In genomic region chr7:49089717-49090116, GRCh38 we compare ENCODE assay signal across 29 cellular contexts.
"Had no signal": no experiment of that assay in that cellular context is flagged by ENCODE, and none has a peak within 500 bp of the region (broad histone marks: within the 10 kb centered on the region; RNA-seq: fewer than 3 reads in every experiment).

No MANE protein-coding gene starts in this region.

- H3K36me3 Mint-ChIP-seq: activated naive CD8-positive, alpha-beta T cell; stimulated activated effector memory CD8-positive, alpha-beta T cell treated with anti-CD3 and anti-CD28 coated beads, Interleukin-12 subunit alpha, Interleukin-12 subunit beta, amount 100 ng/mL, for 72 hours had no signal

- H3K27me3 ChIP-seq: gastroesophageal sphincter, hepatocyte, ovary, sigmoid colon had no signal

- H3K36me3 ChIP-seq: gastroesophageal sphincter, lower lobe of right lung, ovary, prostate gland, sigmoid colon, thoracic aorta had no signal

- H3K4me1 Mint-ChIP-seq: nephron; stimulated activated effector memory CD8-positive, alpha-beta T cell treated with anti-CD3 and anti-CD28 coated beads, Interleukin-12 subunit alpha, Interleukin-12 subunit beta, amount 100 ng/mL, for 72 hours had no signal

- H3K4me3 ChIP-seq: gastroesophageal sphincter, hepatocyte, lower lobe of right lung, mucosa of descending colon, ovary, prostate gland, sigmoid colon, thoracic aorta had no signal

- H3K27me3 Mint-ChIP-seq: activated naive CD8-positive, alpha-beta T cell; effector memory CD8-positive, alpha-beta T cell; stimulated activated naive CD8-positive, alpha-beta T cell treated with anti-CD3 and anti-CD28 coated beads, Interleukin-15, Interleukin-2, amounts not matched to agents 100 ng/mL and 50 ng/mL, for 24 hours had no signal

- H3K9me3 Mint-ChIP-seq: nephron; stimulated activated naive CD8-positive, alpha-beta T cell treated with anti-CD3 and anti-CD28 coated beads, Interleukin-15, Interleukin-2, amounts not matched to agents 100 ng/mL and 50 ng/mL, for 24 hours; T-helper 1 cell treated with Interleukin-12 subunit alpha and Interleukin-12 subunit beta and Interleukin-4 antibody, amounts not matched to agents 30 μg/mL and 1 μg/mL, for 36 hours had no signal

- ATAC-seq: activated CD4-positive, CD25-positive, alpha-beta regulatory T cell treated with anti-CD3 and anti-CD28 coated beads, Interleukin-2, amount 50 U/mL, for 24 hours; effector memory CD8-positive, alpha-beta T cell; gastroesophageal sphincter; left lobe of liver; lower lobe of right lung; mucosa of descending colon; stimulated activated effector memory CD8-positive, alpha-beta T cell treated with anti-CD3 and anti-CD28 coated beads, Interleukin-12 subunit alpha, Interleukin-12 subunit beta, amount 100 ng/mL, for 72 hours had no signal

- H3K79me2 ChIP-seq: hepatocyte had no signal

- H3K4me1 ChIP-seq: gastroesophageal sphincter, lower lobe of right lung, prostate gland, sigmoid colon had no signal

- H3K4me3 Mint-ChIP-seq: activated naive CD8-positive, alpha-beta T cell; effector memory CD8-positive, alpha-beta T cell; nephron; stimulated activated effector memory CD8-positive, alpha-beta T cell treated with anti-CD3 and anti-CD28 coated beads, Interleukin-12 subunit alpha, Interleukin-12 subunit beta, amount 100 ng/mL, for 72 hours; stimulated activated naive CD8-positive, alpha-beta T cell treated with anti-CD3 and anti-CD28 coated beads, Interleukin-15, Interleukin-2, amounts not matched to agents 100 ng/mL and 50 ng/mL, for 24 hours; T-helper 1 cell treated with Interleukin-12 subunit alpha and Interleukin-12 subunit beta and Interleukin-4 antibody, amounts not matched to agents 30 μg/mL and 1 μg/mL, for 36 hours had no signal

- H3K9me3 ChIP-seq: gastroesophageal sphincter, lower lobe of right lung, mucosa of descending colon, ovary, prostate gland, sigmoid colon, thoracic aorta had no signal

- H3K27ac Mint-ChIP-seq: activated naive CD8-positive, alpha-beta T cell; effector memory CD8-positive, alpha-beta T cell; nephron; stimulated activated effector memory CD8-positive, alpha-beta T cell treated with anti-CD3 and anti-CD28 coated beads, Interleukin-12 subunit alpha, Interleukin-12 subunit beta, amount 100 ng/mL, for 72 hours; stimulated activated naive CD8-positive, alpha-beta T cell treated with anti-CD3 and anti-CD28 coated beads, Interleukin-15, Interleukin-2, amounts not matched to agents 100 ng/mL and 50 ng/mL, for 24 hours; T-helper 1 cell treated with Interleukin-12 subunit alpha and Interleukin-12 subunit beta and Interleukin-4 antibody, amounts not matched to agents 30 μg/mL and 1 μg/mL, for 36 hours had no signal

- H3K27ac ChIP-seq: gastroesophageal sphincter, hepatocyte, lower lobe of right lung, ovary, prostate gland, sigmoid colon, thoracic aorta, VCaP had no signal

- DNase-seq: activated CD4-positive, alpha-beta T cell treated with anti-CD3 and anti-CD28 coated beads for 48 hours; activated CD4-positive, alpha-beta T cell treated with anti-CD3 and anti-CD28 coated beads, Interleukin-2, amount 50 U/mL, for 48 hours; activated CD8-positive, alpha-beta memory T cell treated with anti-CD3 and anti-CD28 coated beads for 24 hours; activated effector memory CD4-positive, alpha-beta T cell treated with Interleukin-2 at 50 U/mL for 16 hours; activated naive CD4-positive, alpha-beta T cell treated with Interleukin-2 at 50 U/mL for 16 hours; anterior cingulate cortex; effector memory CD8-positive, alpha-beta T cell; kidney glomerular epithelial cell; lower lobe of right lung; mucosa of descending colon; ovary; retina; sigmoid colon; small intestine; stimulated activated CD4-positive, alpha-beta T cell treated with anti-CD3 and anti-CD28 coated beads, Interleukin-4, amount 100 ng/mL, for 24 hours; T-helper 9 cell; trophoblast cell had no signal

- H3K4me2 ChIP-seq: hepatocyte had no signal

- H2AFZ ChIP-seq: hepatocyte had no signal
